Comparison of ENCODE assay signal across 21 cellular contexts in genomic region chr1:157371826-157372225, GRCh38.
"Had no signal": no experiment of that assay in that cellular context is flagged by ENCODE, and none has a peak within 500 bp of the region (broad histone marks: within the 10 kb centered on the region; RNA-seq: fewer than 3 reads in every experiment).

No MANE protein-coding gene starts in this region.

- H3K9me3 Mint-ChIP-seq: naive thymus-derived CD4-positive, alpha-beta T cell; nephron; stimulated activated effector memory CD8-positive, alpha-beta T cell treated with anti-CD3 and anti-CD28 coated beads, Interleukin-12 subunit alpha, Interleukin-12 subunit beta, amount 100 ng/mL, for 72 hours had no signal

- H3K27ac ChIP-seq: dorsolateral prefrontal cortex, lower lobe of right lung, prostate gland, right atrium auricular region, stomach, thyroid gland, vagina had no signal

- ATAC-seq: left ventricle myocardium superior; lower lobe of right lung; naive thymus-derived CD4-positive, alpha-beta T cell; sciatic nerve; stimulated activated effector memory CD8-positive, alpha-beta T cell treated with anti-CD3 and anti-CD28 coated beads, Interleukin-12 subunit alpha, Interleukin-12 subunit beta, amount 100 ng/mL, for 72 hours had no signal

- H3K27me3 ChIP-seq: right atrium auricular region, thyroid gland, vagina had no signal

- H3K4me1 Mint-ChIP-seq: naive thymus-derived CD4-positive, alpha-beta T cell; nephron; stimulated activated effector memory CD8-positive, alpha-beta T cell treated with anti-CD3 and anti-CD28 coated beads, Interleukin-12 subunit alpha, Interleukin-12 subunit beta, amount 100 ng/mL, for 72 hours had no signal

- H3K4me2 ChIP-seq: smooth muscle cell had no signal

- H3K4me3 Mint-ChIP-seq: naive thymus-derived CD4-positive, alpha-beta T cell; nephron; stimulated activated effector memory CD8-positive, alpha-beta T cell treated with anti-CD3 and anti-CD28 coated beads, Interleukin-12 subunit alpha, Interleukin-12 subunit beta, amount 100 ng/mL, for 72 hours had no signal

- H3K4me1 ChIP-seq: lower lobe of right lung, prostate gland, right atrium auricular region, stomach, thyroid gland, vagina had no signal

- H3K36me3 Mint-ChIP-seq: naive thymus-derived CD4-positive, alpha-beta T cell; stimulated activated effector memory CD8-positive, alpha-beta T cell treated with anti-CD3 and anti-CD28 coated beads, Interleukin-12 subunit alpha, Interleukin-12 subunit beta, amount 100 ng/mL, for 72 hours had no signal

- H3K36me3 ChIP-seq: lower lobe of right lung, prostate gland, right atrium auricular region, stomach, thyroid gland, vagina had no signal

- DNase-seq: dorsolateral prefrontal cortex; effector CD4-positive, alpha-beta T cell; left ventricle myocardium superior; lower lobe of right lung; midbrain; naive thymus-derived CD4-positive, alpha-beta T cell; nucleus accumbens; stimulated activated CD4-positive, alpha-beta T cell treated with anti-CD3 and anti-CD28 coated beads, Interleukin-12 subunit alpha, Interleukin-12 subunit beta, amount 100 ng/mL, for 4 hours; stimulated activated CD4-positive, alpha-beta T cell treated with anti-CD3 and anti-CD28 coated beads, Interleukin-1b, Interleukin-23, amount 100 ng/mL, for 48 hours; stimulated activated CD4-positive, alpha-beta T cell treated with anti-CD3 and anti-CD28 coated beads, Interleukin-4, amount 100 ng/mL, for 1 hour; stimulated activated naive CD4-positive, alpha-beta T cell treated with Interleukin-2 at 50 U/mL for 16 hours; stomach; thyroid gland; trophoblast cell had no signal

- H3K27ac Mint-ChIP-seq: naive thymus-derived CD4-positive, alpha-beta T cell; nephron; stimulated activated effector memory CD8-positive, alpha-beta T cell treated with anti-CD3 and anti-CD28 coated beads, Interleukin-12 subunit alpha, Interleukin-12 subunit beta, amount 100 ng/mL, for 72 hours had no signal

- H3K9me3 ChIP-seq: lower lobe of right lung, prostate gland, right atrium auricular region, stomach, thyroid gland, vagina had no signal

- H3K4me3 ChIP-seq: dorsolateral prefrontal cortex, lower lobe of right lung, prostate gland, right atrium auricular region, smooth muscle cell, stomach, thyroid gland, vagina had no signal
